In the genomic region with DNA sequence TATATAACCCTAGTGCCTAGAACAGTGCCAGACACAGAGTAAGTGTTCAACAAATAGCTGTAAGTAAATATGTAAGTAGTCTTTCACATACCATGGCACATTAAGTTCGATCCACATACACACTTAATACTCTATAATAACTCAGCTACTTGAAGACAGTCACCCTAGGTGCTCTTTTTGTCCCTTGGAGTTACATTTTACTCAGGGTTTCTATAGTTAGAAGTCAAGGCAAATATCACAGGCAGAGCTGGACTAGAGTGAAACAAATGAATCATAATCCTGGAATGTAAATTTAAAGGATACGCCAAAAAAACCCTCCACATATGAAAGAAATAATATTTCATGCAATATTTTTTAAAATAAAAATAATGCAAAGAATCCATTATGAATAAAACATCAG, we compare ENCODE assay signal across 25 cellular contexts.
DNase-seq lines count a peak whose midpoint lies in the region; ATAC-seq and TF ChIP-seq lines count a peak whose summit lies in the region.
"Had no signal": no experiment of that assay in that cellular context is flagged by ENCODE, and none has a peak within 500 bp of the region (broad histone marks: within the 10 kb centered on the region; RNA-seq: fewer than 3 reads in every experiment).

No MANE protein-coding gene starts in this region.

- peak in 5 of 8 donors; percentile 44 to 67 (median 63) for ATAC-seq in heart right ventricle
- ATAC-seq: HCT116, left colon had no signal

- peaks cover 39% of the 10 kb centered on the region for H3K4me1 Mint-ChIP-seq in chondrocyte (ENCODE audit: low read depth)
- H3K4me1 Mint-ChIP-seq: CD14-positive monocyte; central memory CD8-positive, alpha-beta T cell had no signal

- H3K4me3 ChIP-seq in heart right ventricle (no peak overlapping the region), left ventricle myocardium inferior (no peak overlapping the region)
- H3K4me3 ChIP-seq: MG63, prostate gland, SK-N-MC, spleen had no signal

- H3K36me3 ChIP-seq in heart right ventricle (no peaks in the 10 kb centered on the region), left ventricle myocardium inferior (no peaks in the 10 kb centered on the region)
- H3K36me3 ChIP-seq: MG63, prostate gland, spleen had no signal

- H3K4me1 ChIP-seq in heart right ventricle (peaks cover 0 to 47% (median 10%) of the 10 kb centered on the region in 9 donors), left ventricle myocardium inferior (peaks cover 52% of the 10 kb centered on the region)
- H3K4me1 ChIP-seq: prostate gland had no signal

- H3K27me3 ChIP-seq in heart right ventricle (no peaks in the 10 kb centered on the region), left ventricle myocardium inferior (ENCODE audit: low read depth) (no peaks in the 10 kb centered on the region)
- H3K27me3 ChIP-seq: MG63, spleen had no signal

- no peaks in the 10 kb centered on the region for H3K36me3 Mint-ChIP-seq in chondrocyte (ENCODE audit: low read depth)
- H3K36me3 Mint-ChIP-seq: CD14-positive monocyte had no signal

- intact Hi-C loops in heart right ventricle (cut with DNase I): no loop called here
- intact Hi-C loops in cardiac septum (cut with DNase I): no loop called here
- intact Hi-C loops in left ventricle myocardium inferior (cut with micrococcal nuclease): no loop called here

- DNase-seq in heart right ventricle: no peak
- no peak for DNase-seq in cardiac septum (ENCODE audit: low spot score)
- no peak for DNase-seq in chondrocyte (ENCODE audit: low spot score)
- DNase-seq in left ventricle myocardium inferior: no peak
- no peak for DNase-seq in NCI-H2107 (lab: John Stamatoyannopoulos, UW)
- no peak for DNase-seq in activated T-cell treated with anti-CD3 and anti-CD28 coated beads, Interleukin-2, amount 50 U/mL, for 48 hours
- DNase-seq in DMS153 (lab: John Stamatoyannopoulos, UW): no peak
- no peak for DNase-seq in RPMI8226
- DNase-seq: activated CD4-positive, CD25-positive, alpha-beta regulatory T cell treated with anti-CD3 and anti-CD28 coated beads, Interleukin-2, amount 50 U/mL, for 72 hours; activated CD8-positive, alpha-beta memory T cell treated with anti-CD3 and anti-CD28 coated beads for 24 hours; effector CD4-positive, alpha-beta T cell; left colon; MG63; midbrain; NCI-H1436; nephron progenitor cell; spleen; stimulated activated CD4-positive, alpha-beta T cell treated with anti-CD3 and anti-CD28 coated beads, Interleukin-4, amount 100 ng/mL, for 4 hours; T-helper 9 cell had no signal

- peaks cover 0 to 20% (median 3%) of the 10 kb centered on the region in 11 donors for H3K9me3 ChIP-seq in heart right ventricle
- H3K9me3 ChIP-seq in left ventricle myocardium inferior (replicated peaks): peaks cover 8% of the 10 kb centered on the region
- H3K9me3 ChIP-seq: prostate gland had no signal

- H3K27ac ChIP-seq in heart right ventricle (peak overlapping the region in 6 of 10 donors; percentile 8 to 59 (median 46)), left ventricle myocardium inferior (replicated peaks) (peak overlapping the region; percentile 58)
- H3K27ac ChIP-seq: prostate gland, SK-N-MC, spleen had no signal

- 54 to 63% methylated on average over 2 of the region's 2 CpGs for WGBS in heart right ventricle, 2 donors

- no peaks in the 10 kb centered on the region for H3K27me3 Mint-ChIP-seq in chondrocyte (ENCODE audit: low read depth)
- H3K27me3 Mint-ChIP-seq: central memory CD8-positive, alpha-beta T cell had no signal

- no peak for TF ChIP-seq CTCF in heart right ventricle (IDR thresholded peaks at IDR 0.05)
- TF ChIP-seq CTCF in chondrocyte (IDR thresholded peaks at IDR 0.05): no peak
- TF ChIP-seq CTCF in left ventricle myocardium inferior (IDR thresholded peaks at IDR 0.05; ENCODE audit: borderline replicate concordance): no peak

- H3K27ac Mint-ChIP-seq in chondrocyte (ENCODE audit: unreplicated experiment): peak overlapping the region; percentile 77
- H3K27ac Mint-ChIP-seq: activated T-helper 1 cell treated with anti-CD3 and anti-CD28 coated beads, Interleukin-12 subunit alpha, Interleukin-12 subunit beta, Interleukin-2, Interleukin-4 antibody, amounts not matched to agents 30 ng/mL and 10 ng/mL and 1 ng/mL, durations not matched to agents 14 hours and 24 hours and 36 hours; CD14-positive monocyte had no signal

- no peak overlapping the region for H3K4me3 Mint-ChIP-seq in chondrocyte (ENCODE audit: unreplicated experiment)
- H3K4me3 Mint-ChIP-seq: activated T-helper 1 cell treated with anti-CD3 and anti-CD28 coated beads, Interleukin-12 subunit alpha, Interleukin-12 subunit beta, Interleukin-2, Interleukin-4 antibody, amounts not matched to agents 30 ng/mL and 10 ng/mL and 1 ng/mL, durations not matched to agents 14 hours and 24 hours and 36 hours; CD14-positive monocyte; central memory CD8-positive, alpha-beta T cell; nephron progenitor cell had no signal

- H3K9me3 Mint-ChIP-seq in chondrocyte (ENCODE audit: low read depth): peaks cover 2% of the 10 kb centered on the region
- H3K9me3 Mint-ChIP-seq: activated T-helper 1 cell treated with anti-CD3 and anti-CD28 coated beads, Interleukin-12 subunit alpha, Interleukin-12 subunit beta, Interleukin-2, Interleukin-4 antibody, amounts not matched to agents 30 ng/mL and 10 ng/mL and 1 ng/mL, durations not matched to agents 14 hours and 24 hours and 36 hours had no signal
